In the genomic region with DNA sequence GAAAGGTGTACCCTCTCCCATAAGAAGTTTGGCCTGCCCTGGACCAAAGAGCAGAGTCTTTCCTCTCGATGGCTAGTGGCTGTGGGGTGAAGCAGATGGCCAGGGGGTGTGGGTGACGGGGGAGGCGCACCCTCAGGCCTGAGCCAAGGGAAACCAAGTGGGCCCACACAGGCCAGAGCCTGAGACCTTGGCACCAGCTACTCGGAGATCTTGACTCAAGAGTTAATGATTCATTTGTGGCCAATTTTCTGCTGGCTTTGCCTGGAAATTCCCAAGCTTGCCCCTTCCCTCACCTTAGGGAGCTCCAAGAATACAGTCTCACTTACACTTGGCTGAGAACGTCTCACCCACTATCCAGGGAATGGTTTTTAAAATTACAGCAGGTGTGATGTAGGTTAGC, we compare ENCODE assay signal across 12 cellular contexts. TPM values are rescaled to one million over a fixed set of nuclear protein-coding genes. Genes with fewer than 3 reads are reported as not detected.
DNase-seq lines count a peak whose midpoint lies in the region; ATAC-seq and TF ChIP-seq lines count a peak whose summit lies in the region.
"Had no signal": no experiment of that assay in that cellular context is flagged by ENCODE, and none has a peak within 500 bp of the region (broad histone marks: within the 10 kb centered on the region; RNA-seq: fewer than 3 reads in every experiment).

No MANE protein-coding gene starts in this region.

- H3K36me3 ChIP-seq in left ventricle myocardium inferior (peaks cover 10% of the 10 kb centered on the region), right lobe of liver (no peaks in the 10 kb centered on the region), uterus (no peaks in the 10 kb centered on the region)

- ATAC-seq in right lobe of liver = peak; percentile 50 to 79 (median 66)

- no peak overlapping the region for H3K4me3 Mint-ChIP-seq in T-helper 2 cell treated with Interferon-gamma antibody and Interleukin-4, amounts not matched to agents 5 μg/mL and 100 μg/mL, for 36 hours
- H3K4me3 Mint-ChIP-seq in activated T-helper 1 cell treated with anti-CD3 and anti-CD28 coated beads, Interleukin-12 subunit alpha, Interleukin-12 subunit beta, Interleukin-2, Interleukin-4 antibody, amounts not matched to agents 30 ng/mL and 10 ng/mL and 1 ng/mL, durations not matched to agents 14 hours and 24 hours and 36 hours = no peak overlapping the region

- no peak for TF ChIP-seq CTCF in left ventricle myocardium inferior (IDR thresholded peaks at IDR 0.05; ENCODE audit: borderline replicate concordance)
- no peak for TF ChIP-seq CTCF in cardiac fibroblast (IDR thresholded peaks at IDR 0.05; ENCODE audit: low read depth, low read length)
- no peak for TF ChIP-seq CTCF in right lobe of liver (IDR thresholded peaks at IDR 0.05)
- TF ChIP-seq CTCF in uterus (IDR thresholded peaks at IDR 0.05) = no peak

- peaks cover 20% of the 10 kb centered on the region for H3K4me1 Mint-ChIP-seq in T-helper 2 cell treated with Interferon-gamma antibody and Interleukin-4, amounts not matched to agents 5 μg/mL and 100 μg/mL, for 36 hours (ENCODE audit: low read depth)
- peaks cover 24% of the 10 kb centered on the region for H3K4me1 Mint-ChIP-seq in activated T-helper 1 cell treated with anti-CD3 and anti-CD28 coated beads, Interleukin-12 subunit alpha, Interleukin-12 subunit beta, Interleukin-2, Interleukin-4 antibody, amounts not matched to agents 30 ng/mL and 10 ng/mL and 1 ng/mL, durations not matched to agents 14 hours and 24 hours and 36 hours (ENCODE audit: low read depth)

- H3K36me3 Mint-ChIP-seq in T-helper 2 cell treated with Interferon-gamma antibody and Interleukin-4, amounts not matched to agents 5 μg/mL and 100 μg/mL, for 36 hours (ENCODE audit: low read depth) = no peaks in the 10 kb centered on the region
- no peaks in the 10 kb centered on the region for H3K36me3 Mint-ChIP-seq in activated T-helper 1 cell treated with anti-CD3 and anti-CD28 coated beads, Interleukin-12 subunit alpha, Interleukin-12 subunit beta, Interleukin-2, Interleukin-4 antibody, amounts not matched to agents 30 ng/mL and 10 ng/mL and 1 ng/mL, durations not matched to agents 14 hours and 24 hours and 36 hours (ENCODE audit: low read depth)

- H3K4me3 ChIP-seq in left ventricle myocardium inferior = no peak overlapping the region
- no peak overlapping the region for H3K4me3 ChIP-seq in cardiac fibroblast (replicated peaks in 1 of 2; ENCODE audit: low read depth in 2 of 2, low read length in 2 of 2)
- H3K4me3 ChIP-seq in right lobe of liver = no peak overlapping the region
- no peak overlapping the region for H3K4me3 ChIP-seq in uterus

- H3K4me1 ChIP-seq in left ventricle myocardium inferior (peaks cover 98% of the 10 kb centered on the region), right lobe of liver (peaks cover 0 to 32% (median 23%) of the 10 kb centered on the region in 4 donors), uterus (peaks cover 22 to 40% of the 10 kb centered on the region in 2 donors)

- H3K27ac Mint-ChIP-seq in T-helper 2 cell treated with Interferon-gamma antibody and Interleukin-4, amounts not matched to agents 5 μg/mL and 100 μg/mL, for 36 hours = no peak overlapping the region
- no peak overlapping the region for H3K27ac Mint-ChIP-seq in activated T-helper 1 cell treated with anti-CD3 and anti-CD28 coated beads, Interleukin-12 subunit alpha, Interleukin-12 subunit beta, Interleukin-2, Interleukin-4 antibody, amounts not matched to agents 30 ng/mL and 10 ng/mL and 1 ng/mL, durations not matched to agents 14 hours and 24 hours and 36 hours

- no peak for TF ChIP-seq POLR2A in right lobe of liver (IDR thresholded peaks at IDR 0.05)
- no peak for TF ChIP-seq POLR2A in uterus (IDR thresholded peaks at IDR 0.05)

- no peaks in the 10 kb centered on the region for H3K27me3 Mint-ChIP-seq in T-helper 2 cell treated with Interferon-gamma antibody and Interleukin-4, amounts not matched to agents 5 μg/mL and 100 μg/mL, for 36 hours (ENCODE audit: low read depth)
- H3K27me3 Mint-ChIP-seq in activated T-helper 1 cell treated with anti-CD3 and anti-CD28 coated beads, Interleukin-12 subunit alpha, Interleukin-12 subunit beta, Interleukin-2, Interleukin-4 antibody, amounts not matched to agents 30 ng/mL and 10 ng/mL and 1 ng/mL, durations not matched to agents 14 hours and 24 hours and 36 hours (ENCODE audit: insufficient read depth) = no peaks in the 10 kb centered on the region

- peak overlapping the region; percentile 91 for H3K27ac ChIP-seq in left ventricle myocardium inferior (replicated peaks)
- peak overlapping the region in 1 of 3 donors; percentile 40 for H3K27ac ChIP-seq in right lobe of liver
- H3K27ac ChIP-seq in uterus = peak overlapping the region; percentile 78 to 84

- 9% methylated on average over 2 of the region's 5 CpGs for WGBS in right lobe of liver (ENCODE audit: insufficient coverage, low coverage, low lambda C conversion rate, missing lambda C conversion rate)

- no peaks in the 10 kb centered on the region for H3K27me3 ChIP-seq in left ventricle myocardium inferior (ENCODE audit: low read depth)
- no peaks in the 10 kb centered on the region for H3K27me3 ChIP-seq in right lobe of liver
- H3K27me3 ChIP-seq in uterus = no peaks in the 10 kb centered on the region

- H3K9me3 Mint-ChIP-seq in T-helper 2 cell treated with Interferon-gamma antibody and Interleukin-4, amounts not matched to agents 5 μg/mL and 100 μg/mL, for 36 hours = no peaks in the 10 kb centered on the region
- H3K9me3 Mint-ChIP-seq in activated T-helper 1 cell treated with anti-CD3 and anti-CD28 coated beads, Interleukin-12 subunit alpha, Interleukin-12 subunit beta, Interleukin-2, Interleukin-4 antibody, amounts not matched to agents 30 ng/mL and 10 ng/mL and 1 ng/mL, durations not matched to agents 14 hours and 24 hours and 36 hours = no peaks in the 10 kb centered on the region

- DNase-seq in left ventricle myocardium inferior (no peak), cardiac septum (ENCODE audit: low spot score) (no peak), cardiac fibroblast (ENCODE audit: low read depth in 2 of 2) (peak; percentile 31 to 62), right lobe of liver (peak in 1 of 3 donors; percentile 48), uterus (no peak), epidermal melanocyte (ENCODE audit: insufficient read length, low spot score) (no peak)
- DNase-seq in T-helper 2 cell treated with Interferon-gamma antibody and Interleukin-4, amounts not matched to agents 5 μg/mL and 100 μg/mL, for 36 hours (ENCODE audit: low spot score) = no peak
- DNase-seq in activated T-helper 1 cell treated with anti-CD3 and anti-CD28 coated beads, Interleukin-12 subunit alpha, Interleukin-12 subunit beta, Interleukin-2, Interleukin-4 antibody, amounts not matched to agents 30 ng/mL and 10 ng/mL and 1 ng/mL, durations not matched to agents 14 hours and 24 hours and 36 hours (ENCODE audit: low spot score) = no peak
- DNase-seq: amniotic stem cell; GF-D8; stimulated activated CD4-positive, alpha-beta T cell treated with anti-CD3 and anti-CD28 coated beads, Interleukin-2, amount 100 ng/mL, for 24 hours; SW 1271 had no signal

- intact Hi-C loops in left ventricle myocardium inferior (cut with micrococcal nuclease) (no loop called here), cardiac septum (cut with DNase I) (no loop called here), right lobe of liver (cut with DNase I) (no loop called here), uterus (cut with DNase I; ENCODE audit: low total_unique reads) (no loop called here)
- intact Hi-C loops in activated T-helper 1 cell treated with anti-CD3 and anti-CD28 coated beads, Interleukin-12 subunit alpha, Interleukin-12 subunit beta, Interleukin-2, Interleukin-4 antibody, amounts not matched to agents 30 ng/mL and 10 ng/mL and 1 ng/mL, durations not matched to agents 14 hours and 24 hours and 36 hours (cut with micrococcal nuclease) = no loop called here

- H3K9me3 ChIP-seq in left ventricle myocardium inferior (replicated peaks) (no peaks in the 10 kb centered on the region), right lobe of liver (no peaks in the 10 kb centered on the region), uterus (no peaks in the 10 kb centered on the region)

RNA-seq across cellular contexts. Expression of gene ZMIZ1, which starts 42.7 kb away (rescaled TPM):
- total RNA-seq in left ventricle myocardium inferior (55.9 TPM), cardiac septum (40.7 TPM), right lobe of liver (10 to 100 TPM in 5 of 6 experiments, 1 to 10 TPM in 1; 9.9 to 22.8 (median 12.3) TPM), uterus (100 to 1,000 TPM in 1 of 4 donors, 10 to 100 TPM in 3; 18.7 to 188 (median 36.7) TPM)
- 67.6 and 67.8 TPM in 2 replicates for total RNA-seq in activated T-helper 1 cell treated with anti-CD3 and anti-CD28 coated beads, Interleukin-12 subunit alpha, Interleukin-12 subunit beta, Interleukin-2, Interleukin-4 antibody, amounts not matched to agents 30 ng/mL and 10 ng/mL and 1 ng/mL, durations not matched to agents 14 hours and 24 hours and 36 hours

Comparison
In these comparisons a context has a peak if more than half of its experiments do, and no peak if none do; other contexts are left out.
1. DNase-seq: peak in cardiac fibroblast (2 of 2); none in left ventricle myocardium inferior (single experiment), cardiac septum (single experiment), uterus (0 of 2), epidermal melanocyte (single experiment), T-helper 2 cell treated with Interferon-gamma antibody and Interleukin-4, amounts not matched to agents 5 μg/mL and 100 μg/mL, for 36 hours (single experiment) and activated T-helper 1 cell treated with anti-CD3 and anti-CD28 coated beads, Interleukin-12 subunit alpha, Interleukin-12 subunit beta, Interleukin-2, Interleukin-4 antibody, amounts not matched to agents 30 ng/mL and 10 ng/mL and 1 ng/mL, durations not matched to agents 14 hours and 24 hours and 36 hours (single experiment).